In the genomic region with DNA sequence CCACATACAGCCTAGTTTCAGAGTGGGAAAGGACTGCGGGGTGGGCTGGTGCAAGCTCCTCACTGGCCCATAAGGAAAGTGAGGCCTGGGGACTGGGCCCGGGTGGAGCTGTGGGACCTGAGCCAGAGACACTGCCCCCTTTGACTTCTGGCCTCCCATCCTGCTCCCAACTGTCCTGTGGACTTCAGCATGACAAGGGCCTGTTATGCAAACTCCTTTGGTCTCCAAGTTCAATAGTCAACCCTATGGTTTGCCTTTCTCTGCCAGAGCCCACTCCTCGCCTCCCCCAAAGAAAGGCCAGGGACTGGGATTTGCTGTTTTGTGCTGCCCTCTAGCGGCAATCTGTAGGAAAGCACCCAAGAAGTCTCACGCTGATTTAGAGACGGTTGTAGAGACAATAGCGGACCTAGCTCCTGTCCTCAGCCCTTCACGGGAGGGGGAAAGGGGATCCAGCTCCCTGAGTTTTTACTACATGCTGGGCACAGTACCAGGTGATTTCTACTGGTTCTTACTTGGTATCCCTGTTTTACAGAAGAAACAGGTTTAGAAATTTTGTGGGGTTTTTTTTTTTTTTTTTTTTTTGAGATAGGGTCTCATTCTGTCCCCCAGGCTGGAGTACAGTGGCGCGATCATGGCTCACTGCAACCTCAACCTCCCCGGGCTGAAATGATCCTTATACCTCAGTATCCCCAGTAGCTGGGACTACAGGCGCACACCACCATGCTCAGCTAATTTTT, we compare ENCODE assay signal across 8 cellular contexts. TPM values are rescaled to one million over a fixed set of nuclear protein-coding genes. Genes with fewer than 3 reads are reported as not detected.
A peak's percentile ranks its signal among the peaks of the same experiment; 100 is the strongest.
DNase-seq lines count a peak whose midpoint lies in the region; ATAC-seq and TF ChIP-seq lines count a peak whose summit lies in the region.

No MANE protein-coding gene starts in this region.

- H3K36me3 ChIP-seq in gastrocnemius medialis: no peaks in the 10 kb centered on the region

- no peak overlapping the region for H3K27ac ChIP-seq in gastrocnemius medialis

- peaks cover 0 to 15% of the 10 kb centered on the region in 2 donors for H3K4me1 ChIP-seq in gastrocnemius medialis

- H3K4me3 ChIP-seq in gastrocnemius medialis: no peak overlapping the region

- no peaks in the 10 kb centered on the region for H3K9me3 ChIP-seq in gastrocnemius medialis

- intact Hi-C loops in left cardiac atrium (cut with DNase I) (no loop called here), gastrocnemius medialis (cut with DNase I; ENCODE audit: low total_unique reads) (no loop called here)

- peak; percentile 74 for ATAC-seq in SK-N-SH treated with all-trans-retinoic acid at 6 μM for 48 hours
- ATAC-seq in left cardiac atrium: peak; percentile 29 to 32
- ATAC-seq in gastrocnemius medialis: peak in 1 of 2 donors; percentile 53
- no peak for ATAC-seq in GM19328 (IDR thresholded peaks at IDR 0.05; ENCODE audit: unreplicated experiment)
- no peak for ATAC-seq in GM18858 (IDR thresholded peaks at IDR 0.05; ENCODE audit: unreplicated experiment)

- TF ChIP-seq POLR2A in gastrocnemius medialis (IDR thresholded peaks at IDR 0.05): no peak

- POLR2A ChIA-PET in GM10248 (lab: Yijun Ruan, JAX): no interaction called here

- H3K27me3 ChIP-seq in gastrocnemius medialis: peaks cover 30 to 55% (median 39%) of the 10 kb centered on the region in 3 donors

- TF ChIP-seq CTCF in GM10248 (IDR thresholded peaks at IDR 0.05; ENCODE audit: control extremely low read depth, extremely low read depth, low read depth, missing control alignments): peak; percentile 90
- peak; percentile 5 to 70 (median 52) for TF ChIP-seq CTCF in gastrocnemius medialis (IDR thresholded peaks at IDR 0.05 in 4 of 5, conservative IDR thresholded peaks at IDR 0.05 in 1 of 5)

- peak; percentile 83 for DNase-seq in GM10248 (ENCODE audit: extremely low spot score)
- peak; percentile 20 for DNase-seq in NCI-H1048 (lab: John Stamatoyannopoulos, UW)
- peak; percentile 63 for DNase-seq in activated naive CD4-positive, alpha-beta T cell treated with anti-CD3 and anti-CD28 coated beads, Interleukin-2, amount 50 U/mL, for 16 hours
- peak; percentile 41 for DNase-seq in left cardiac atrium
- DNase-seq in gastrocnemius medialis: peak in 1 of 2 donors; percentile 42

- in situ Hi-C loops in gastrocnemius medialis (cut with MboI; ENCODE audit: low sequenced_read_pairs in 4 of 4): loop anchor here in 1 of 4 donors (25.0 kb wide), 1 partner anchor 345 kb away; the partner anchor contains the start of gene QPRT

- CTCF ChIA-PET in GM10248 (lab: Yijun Ruan, JAX): interaction anchor here (0.7 to 3.8 kb wide), 40 partner anchors 9 to 1087 kb away, joined by 3 to 47 read pairs (median 3); partner anchors contain the start of gene C16orf92

TF ChIP-seq in SK-N-SH treated with all-trans-retinoic acid at 6 μM for 48 hours, 23 proteins besides CTCF, POLR2A, EP300 and RAD21 (continues in another document):
- TF ChIP-seq PATZ1 (CRISPR knock-in tag; IDR thresholded peaks at IDR 0.05; ENCODE audit: borderline replicate concordance): no peak
- no peak for TF ChIP-seq SNAI2 (CRISPR knock-in tag; IDR thresholded peaks at IDR 0.05)
- no peak for TF ChIP-seq ISL1 (CRISPR knock-in tag; IDR thresholded peaks at IDR 0.05)
- no peak for TF ChIP-seq ZNF70 (CRISPR knock-in tag; IDR thresholded peaks at IDR 0.05)
- no peak for TF ChIP-seq ZNF8 (CRISPR knock-in tag; IDR thresholded peaks at IDR 0.05)
- TF ChIP-seq TOX (CRISPR knock-in tag; IDR thresholded peaks at IDR 0.05; ENCODE audit: borderline replicate concordance): no peak
- TF ChIP-seq, protein P1, sequence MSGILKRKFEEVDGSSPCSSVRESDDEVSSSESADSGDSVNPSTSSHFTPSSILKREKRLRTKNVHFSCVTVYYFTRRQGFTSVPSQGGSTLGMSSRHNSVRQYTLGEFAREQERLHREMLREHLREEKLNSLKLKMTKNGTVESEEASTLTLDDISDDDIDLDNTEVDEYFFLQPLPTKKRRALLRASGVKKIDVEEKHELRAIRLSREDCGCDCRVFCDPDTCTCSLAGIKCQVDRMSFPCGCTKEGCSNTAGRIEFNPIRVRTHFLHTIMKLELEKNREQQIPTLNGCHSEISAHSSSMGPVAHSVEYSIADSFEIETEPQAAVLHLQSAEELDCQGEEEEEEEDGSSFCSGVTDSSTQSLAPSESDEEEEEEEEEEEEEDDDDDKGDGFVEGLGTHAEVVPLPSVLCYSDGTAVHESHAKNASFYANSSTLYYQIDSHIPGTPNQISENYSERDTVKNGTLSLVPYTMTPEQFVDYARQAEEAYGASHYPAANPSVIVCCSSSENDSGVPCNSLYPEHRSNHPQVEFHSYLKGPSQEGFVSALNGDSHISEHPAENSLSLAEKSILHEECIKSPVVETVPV (CRISPR knock-in tag; IDR thresholded peaks at IDR 0.05): no peak
- no peak for TF ChIP-seq ZNF565 (CRISPR knock-in tag; conservative IDR thresholded peaks at IDR 0.05; ENCODE audit: low read depth)
- no peak for TF ChIP-seq GLIS3 (CRISPR knock-in tag; IDR thresholded peaks at IDR 0.05)
- TF ChIP-seq, protein P2, sequence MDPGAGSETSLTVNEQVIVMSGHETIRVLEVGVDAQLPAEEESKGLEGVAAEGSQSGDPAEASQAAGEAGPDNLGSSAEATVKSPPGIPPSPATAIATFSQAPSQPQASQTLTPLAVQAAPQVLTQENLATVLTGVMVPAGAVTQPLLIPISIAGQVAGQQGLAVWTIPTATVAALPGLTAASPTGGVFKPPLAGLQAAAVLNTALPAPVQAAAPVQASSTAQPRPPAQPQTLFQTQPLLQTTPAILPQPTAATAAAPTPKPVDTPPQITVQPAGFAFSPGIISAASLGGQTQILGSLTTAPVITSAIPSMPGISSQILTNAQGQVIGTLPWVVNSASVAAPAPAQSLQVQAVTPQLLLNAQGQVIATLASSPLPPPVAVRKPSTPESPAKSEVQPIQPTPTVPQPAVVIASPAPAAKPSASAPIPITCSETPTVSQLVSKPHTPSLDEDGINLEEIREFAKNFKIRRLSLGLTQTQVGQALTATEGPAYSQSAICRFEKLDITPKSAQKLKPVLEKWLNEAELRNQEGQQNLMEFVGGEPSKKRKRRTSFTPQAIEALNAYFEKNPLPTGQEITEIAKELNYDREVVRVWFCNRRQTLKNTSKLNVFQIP (CRISPR knock-in tag; IDR thresholded peaks at IDR 0.05; ENCODE audit: borderline replicate concordance, low read depth): no peak
- no peak for TF ChIP-seq ZFP3 (CRISPR knock-in tag; IDR thresholded peaks at IDR 0.05)
- no peak for TF ChIP-seq BACH2 (CRISPR knock-in tag; IDR thresholded peaks at IDR 0.05; ENCODE audit: borderline replicate concordance)
- no peak for TF ChIP-seq ZC3H10 (CRISPR knock-in tag; IDR thresholded peaks at IDR 0.05)
- TF ChIP-seq ESRRG (CRISPR knock-in tag; IDR thresholded peaks at IDR 0.05): no peak
- no peak for TF ChIP-seq TSHZ2 (CRISPR knock-in tag; IDR thresholded peaks at IDR 0.05)
- TF ChIP-seq CSDC2 (CRISPR knock-in tag; IDR thresholded peaks at IDR 0.05): no peak
- TF ChIP-seq OSR1 (CRISPR knock-in tag; IDR thresholded peaks at IDR 0.05): no peak
- TF ChIP-seq PPARA (CRISPR knock-in tag; IDR thresholded peaks at IDR 0.05; ENCODE audit: borderline replicate concordance): no peak

RNA-seq across cellular contexts. Expression of gene TLCD3B, which starts 1.2 kb away (rescaled TPM):
- total RNA-seq in left cardiac atrium (not detected), gastrocnemius medialis (under 1 TPM in 1 of 4 donors, not detected in 3; 0.27 TPM)

RNA-seq across cellular contexts. Expression of gene C16orf92, which starts 9.3 kb away (rescaled TPM):
- total RNA-seq in left cardiac atrium (not detected), gastrocnemius medialis (not detected)

RNA-seq across cellular contexts. Expression of gene DOC2A, which starts 21.4 kb away (rescaled TPM):
- under 1 TPM; 0.63 to 0.77 TPM for total RNA-seq in left cardiac atrium
- not detected for total RNA-seq in gastrocnemius medialis

RNA-seq across cellular contexts. Expression of gene ALDOA, which starts 33.3 kb away (rescaled TPM):
- 1,000 to 10,000 TPM; 2,548 to 2,783 TPM for total RNA-seq in left cardiac atrium
- over 10,000 TPM in 1 of 4 donors, 1,000 to 10,000 TPM in 3; 6,096 to 10,805 (median 7,093) TPM for total RNA-seq in gastrocnemius medialis

RNA-seq across cellular contexts. Expression of gene INO80E, which starts 36.2 kb away (rescaled TPM):
- 10 to 100 TPM; 33.6 to 35.9 TPM for total RNA-seq in left cardiac atrium
- total RNA-seq in gastrocnemius medialis: 10 to 100 TPM; 45.4 to 74.8 (median 55.5) TPM

Comparison
In these comparisons a context has a peak if more than half of its experiments do, and no peak if none do; other contexts are left out.
1. ATAC-seq: peak in SK-N-SH treated with all-trans-retinoic acid at 6 μM for 48 hours (single experiment) and left cardiac atrium (2 of 2); none in GM19328 (single experiment) and GM18858 (single experiment).